In genomic region chr16:11082108-11082859, GRCh38 we compare ENCODE assay signal across 1 cellular context.
TF ChIP-seq lines count a peak whose summit lies in the region.

No MANE protein-coding gene starts in this region.

TF ChIP-seq in IMR-90, 13 proteins besides CTCF, POLR2A, EP300 and RAD21:
- TF ChIP-seq CEBPB (IDR thresholded peaks at IDR 0.05; ENCODE audit: low read depth, low read length) (no peak), USF2 (IDR thresholded peaks at IDR 0.05; ENCODE audit: low read depth, low read length) (no peak), BHLHE40 (IDR thresholded peaks at IDR 0.05; ENCODE audit: low read depth, low read length) (no peak), RFX5 (IDR thresholded peaks at IDR 0.05; ENCODE audit: low read depth, low read length) (no peak), MAZ (IDR thresholded peaks at IDR 0.05; ENCODE audit: borderline replicate concordance, low read depth, low read length) (no peak), FOS (IDR thresholded peaks at IDR 0.05; ENCODE audit: low read depth, low read length) (no peak), RCOR1 (IDR thresholded peaks at IDR 0.05; ENCODE audit: insufficient replicate concordance, low read length) (no peak), MAFK (IDR thresholded peaks at IDR 0.05; ENCODE audit: low read depth, low read length) (no peak), MXI1 (IDR thresholded peaks at IDR 0.05; ENCODE audit: borderline replicate concordance, low read depth, low read length) (no peak), NFE2L2 (IDR thresholded peaks at IDR 0.05; ENCODE audit: low read depth, low read length) (no peak), ELK1 (IDR thresholded peaks at IDR 0.05; ENCODE audit: borderline replicate concordance, low read depth, low read length) (no peak)
